Comparison of ENCODE assay signal across 2 cellular contexts in the genomic region with DNA sequence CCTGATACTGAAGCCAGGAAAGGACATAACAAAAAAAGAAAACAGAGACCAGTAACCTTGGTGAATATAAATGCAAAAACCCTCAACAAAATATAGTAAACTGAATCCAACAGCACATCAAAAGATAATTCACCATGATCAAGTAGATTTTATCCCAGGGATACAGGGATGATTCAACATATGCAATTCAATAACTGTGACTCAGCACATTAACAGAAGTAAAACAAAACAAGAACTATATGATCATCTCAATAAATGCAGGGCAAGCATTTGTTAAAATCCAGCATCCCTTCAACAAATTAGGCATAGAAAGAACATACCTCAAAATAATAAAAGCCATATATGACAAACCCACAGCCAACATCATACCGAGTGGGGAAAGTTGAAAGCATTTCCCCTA.
TF ChIP-seq lines count a peak whose summit lies in the region.

No MANE protein-coding gene starts in this region.

TF ChIP-seq in HepG2, 621 proteins besides CTCF, POLR2A, EP300 and RAD21 (continued from another document):
- TF ChIP-seq, protein P1, sequence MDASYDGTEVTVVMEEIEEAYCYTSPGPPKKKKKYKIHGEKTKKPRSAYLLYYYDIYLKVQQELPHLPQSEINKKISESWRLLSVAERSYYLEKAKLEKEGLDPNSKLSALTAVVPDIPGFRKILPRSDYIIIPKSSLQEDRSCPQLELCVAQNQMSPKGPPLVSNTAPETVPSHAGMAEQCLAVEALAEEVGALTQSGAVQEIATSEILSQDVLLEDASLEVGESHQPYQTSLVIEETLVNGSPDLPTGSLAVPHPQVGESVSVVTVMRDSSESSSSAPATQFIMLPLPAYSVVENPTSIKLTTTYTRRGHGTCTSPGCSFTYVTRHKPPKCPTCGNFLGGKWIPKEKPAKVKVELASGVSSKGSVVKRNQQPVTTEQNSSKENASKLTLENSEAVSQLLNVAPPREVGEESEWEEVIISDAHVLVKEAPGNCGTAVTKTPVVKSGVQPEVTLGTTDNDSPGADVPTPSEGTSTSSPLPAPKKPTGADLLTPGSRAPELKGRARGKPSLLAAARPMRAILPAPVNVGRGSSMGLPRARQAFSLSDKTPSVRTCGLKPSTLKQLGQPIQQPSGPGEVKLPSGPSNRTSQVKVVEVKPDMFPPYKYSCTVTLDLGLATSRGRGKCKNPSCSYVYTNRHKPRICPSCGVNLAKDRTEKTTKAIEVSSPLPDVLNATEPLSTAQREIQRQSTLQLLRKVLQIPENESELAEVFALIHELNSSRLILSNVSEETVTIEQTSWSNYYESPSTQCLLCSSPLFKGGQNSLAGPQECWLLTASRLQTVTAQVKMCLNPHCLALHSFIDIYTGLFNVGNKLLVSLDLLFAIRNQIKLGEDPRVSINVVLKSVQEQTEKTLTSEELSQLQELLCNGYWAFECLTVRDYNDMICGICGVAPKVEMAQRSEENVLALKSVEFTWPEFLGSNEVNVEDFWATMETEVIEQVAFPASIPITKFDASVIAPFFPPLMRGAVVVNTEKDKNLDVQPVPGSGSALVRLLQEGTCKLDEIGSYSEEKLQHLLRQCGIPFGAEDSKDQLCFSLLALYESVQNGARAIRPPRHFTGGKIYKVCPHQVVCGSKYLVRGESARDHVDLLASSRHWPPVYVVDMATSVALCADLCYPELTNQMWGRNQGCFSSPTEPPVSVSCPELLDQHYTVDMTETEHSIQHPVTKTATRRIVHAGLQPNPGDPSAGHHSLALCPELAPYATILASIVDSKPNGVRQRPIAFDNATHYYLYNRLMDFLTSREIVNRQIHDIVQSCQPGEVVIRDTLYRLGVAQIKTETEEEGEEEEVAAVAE (CRISPR knock-in tag; IDR thresholded peaks at IDR 0.05; ENCODE audit: borderline replicate concordance) = no peak
- TF ChIP-seq, protein P2, sequence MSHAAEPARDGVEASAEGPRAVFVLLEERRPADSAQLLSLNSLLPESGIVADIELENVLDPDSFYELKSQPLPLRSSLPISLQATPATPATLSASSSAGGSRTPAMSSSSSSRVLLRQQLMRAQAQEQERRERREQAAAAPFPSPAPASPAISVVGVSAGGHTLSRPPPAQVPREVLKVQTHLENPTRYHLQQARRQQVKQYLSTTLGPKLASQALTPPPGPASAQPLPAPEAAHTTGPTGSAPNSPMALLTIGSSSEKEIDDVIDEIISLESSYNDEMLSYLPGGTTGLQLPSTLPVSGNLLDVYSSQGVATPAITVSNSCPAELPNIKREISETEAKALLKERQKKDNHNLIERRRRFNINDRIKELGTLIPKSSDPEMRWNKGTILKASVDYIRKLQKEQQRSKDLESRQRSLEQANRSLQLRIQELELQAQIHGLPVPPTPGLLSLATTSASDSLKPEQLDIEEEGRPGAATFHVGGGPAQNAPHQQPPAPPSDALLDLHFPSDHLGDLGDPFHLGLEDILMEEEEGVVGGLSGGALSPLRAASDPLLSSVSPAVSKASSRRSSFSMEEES (CRISPR knock-in tag; IDR thresholded peaks at IDR 0.05) = no peak
- TF ChIP-seq KDM4B (CRISPR knock-in tag; IDR thresholded peaks at IDR 0.05) (no peak), NFE2L2 (IDR thresholded peaks at IDR 0.05; ENCODE audit: low read length) (peak; percentile 39; the same call in 1 of the 2 replicates), MAFF (IDR thresholded peaks at IDR 0.05; ENCODE audit: low read depth, low read length) (peak; percentile 17; the same call in 1 of the 2 replicates)
- TF ChIP-seq, protein P3, sequence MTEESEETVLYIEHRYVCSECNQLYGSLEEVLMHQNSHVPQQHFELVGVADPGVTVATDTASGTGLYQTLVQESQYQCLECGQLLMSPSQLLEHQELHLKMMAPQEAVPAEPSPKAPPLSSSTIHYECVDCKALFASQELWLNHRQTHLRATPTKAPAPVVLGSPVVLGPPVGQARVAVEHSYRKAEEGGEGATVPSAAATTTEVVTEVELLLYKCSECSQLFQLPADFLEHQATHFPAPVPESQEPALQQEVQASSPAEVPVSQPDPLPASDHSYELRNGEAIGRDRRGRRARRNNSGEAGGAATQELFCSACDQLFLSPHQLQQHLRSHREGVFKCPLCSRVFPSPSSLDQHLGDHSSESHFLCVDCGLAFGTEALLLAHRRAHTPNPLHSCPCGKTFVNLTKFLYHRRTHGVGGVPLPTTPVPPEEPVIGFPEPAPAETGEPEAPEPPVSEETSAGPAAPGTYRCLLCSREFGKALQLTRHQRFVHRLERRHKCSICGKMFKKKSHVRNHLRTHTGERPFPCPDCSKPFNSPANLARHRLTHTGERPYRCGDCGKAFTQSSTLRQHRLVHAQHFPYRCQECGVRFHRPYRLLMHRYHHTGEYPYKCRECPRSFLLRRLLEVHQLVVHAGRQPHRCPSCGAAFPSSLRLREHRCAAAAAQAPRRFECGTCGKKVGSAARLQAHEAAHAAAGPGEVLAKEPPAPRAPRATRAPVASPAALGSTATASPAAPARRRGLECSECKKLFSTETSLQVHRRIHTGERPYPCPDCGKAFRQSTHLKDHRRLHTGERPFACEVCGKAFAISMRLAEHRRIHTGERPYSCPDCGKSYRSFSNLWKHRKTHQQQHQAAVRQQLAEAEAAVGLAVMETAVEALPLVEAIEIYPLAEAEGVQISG (CRISPR knock-in tag; IDR thresholded peaks at IDR 0.05) = no peak

TF ChIP-seq in IMR-90, 13 proteins besides CTCF, POLR2A, EP300 and RAD21:
- TF ChIP-seq, protein P4, sequence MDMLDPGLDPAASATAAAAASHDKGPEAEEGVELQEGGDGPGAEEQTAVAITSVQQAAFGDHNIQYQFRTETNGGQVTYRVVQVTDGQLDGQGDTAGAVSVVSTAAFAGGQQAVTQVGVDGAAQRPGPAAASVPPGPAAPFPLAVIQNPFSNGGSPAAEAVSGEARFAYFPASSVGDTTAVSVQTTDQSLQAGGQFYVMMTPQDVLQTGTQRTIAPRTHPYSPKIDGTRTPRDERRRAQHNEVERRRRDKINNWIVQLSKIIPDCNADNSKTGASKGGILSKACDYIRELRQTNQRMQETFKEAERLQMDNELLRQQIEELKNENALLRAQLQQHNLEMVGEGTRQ (IDR thresholded peaks at IDR 0.05; ENCODE audit: low read depth, low read length) = no peak
- TF ChIP-seq SMC3 (IDR thresholded peaks at IDR 0.05; ENCODE audit: low read depth, low read length) (no peak), MAFK (IDR thresholded peaks at IDR 0.05; ENCODE audit: low read depth, low read length) (peak; percentile 62), FOS (IDR thresholded peaks at IDR 0.05; ENCODE audit: low read depth, low read length) (no peak), NFE2L2 (IDR thresholded peaks at IDR 0.05; ENCODE audit: low read depth, low read length) (peak; percentile 87), BHLHE40 (IDR thresholded peaks at IDR 0.05; ENCODE audit: low read depth, low read length) (no peak)
- TF ChIP-seq, protein P5, sequence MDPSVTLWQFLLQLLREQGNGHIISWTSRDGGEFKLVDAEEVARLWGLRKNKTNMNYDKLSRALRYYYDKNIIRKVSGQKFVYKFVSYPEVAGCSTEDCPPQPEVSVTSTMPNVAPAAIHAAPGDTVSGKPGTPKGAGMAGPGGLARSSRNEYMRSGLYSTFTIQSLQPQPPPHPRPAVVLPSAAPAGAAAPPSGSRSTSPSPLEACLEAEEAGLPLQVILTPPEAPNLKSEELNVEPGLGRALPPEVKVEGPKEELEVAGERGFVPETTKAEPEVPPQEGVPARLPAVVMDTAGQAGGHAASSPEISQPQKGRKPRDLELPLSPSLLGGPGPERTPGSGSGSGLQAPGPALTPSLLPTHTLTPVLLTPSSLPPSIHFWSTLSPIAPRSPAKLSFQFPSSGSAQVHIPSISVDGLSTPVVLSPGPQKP (IDR thresholded peaks at IDR 0.05; ENCODE audit: borderline replicate concordance, low read depth, low read length) = no peak
